ENCODE assay signal across 1 cellular context in genomic region chr11:132451942-132452601, GRCh38.
A peak's percentile ranks its signal among the peaks of the same experiment; 100 is the strongest.
TF ChIP-seq lines count a peak whose summit lies in the region.

No MANE protein-coding gene starts in this region.

TF ChIP-seq in H1, 55 proteins besides CTCF, POLR2A, EP300 and RAD21:
- no peak for TF ChIP-seq CBX8 (IDR thresholded peaks at IDR 0.05; ENCODE audit: borderline replicate concordance, low read depth, low read length)
- TF ChIP-seq, protein P1, sequence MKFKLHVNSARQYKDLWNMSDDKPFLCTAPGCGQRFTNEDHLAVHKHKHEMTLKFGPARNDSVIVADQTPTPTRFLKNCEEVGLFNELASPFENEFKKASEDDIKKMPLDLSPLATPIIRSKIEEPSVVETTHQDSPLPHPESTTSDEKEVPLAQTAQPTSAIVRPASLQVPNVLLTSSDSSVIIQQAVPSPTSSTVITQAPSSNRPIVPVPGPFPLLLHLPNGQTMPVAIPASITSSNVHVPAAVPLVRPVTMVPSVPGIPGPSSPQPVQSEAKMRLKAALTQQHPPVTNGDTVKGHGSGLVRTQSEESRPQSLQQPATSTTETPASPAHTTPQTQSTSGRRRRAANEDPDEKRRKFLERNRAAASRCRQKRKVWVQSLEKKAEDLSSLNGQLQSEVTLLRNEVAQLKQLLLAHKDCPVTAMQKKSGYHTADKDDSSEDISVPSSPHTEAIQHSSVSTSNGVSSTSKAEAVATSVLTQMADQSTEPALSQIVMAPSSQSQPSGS (IDR thresholded peaks at IDR 0.05; ENCODE audit: low read length), result no peak; the same call in 1 of the 2 replicates
- TF ChIP-seq MAX (IDR thresholded peaks at IDR 0.05), result no peak
- TF ChIP-seq ZNF274 (IDR thresholded peaks at IDR 0.05; ENCODE audit: borderline replicate concordance, extremely low read depth, low read length), result no peak
- TF ChIP-seq JUND (IDR thresholded peaks at IDR 0.05; ENCODE audit: low read length), result 0 out of 2 replicates have a peak, but pooled peaks have one; percentile 4
- TF ChIP-seq TEAD4 (IDR thresholded peaks at IDR 0.05; ENCODE audit: low read depth, low read length), result peak; percentile 71
- TF ChIP-seq SP1 (IDR thresholded peaks at IDR 0.05; ENCODE audit: low read depth, low read length), result peak; percentile 7; the same call in 1 of the 2 replicates
- TF ChIP-seq KDM4A (IDR thresholded peaks at IDR 0.05; ENCODE audit: low read depth, low read length, severe bottlenecking), result no peak
- TF ChIP-seq HDAC2 (IDR thresholded peaks at IDR 0.05; ENCODE audit: borderline replicate concordance in 1 of 2, low read depth in 2 of 2, low read length in 2 of 2), result no peak
